8 cellular contexts compared by ENCODE assay signal in the genomic region with DNA sequence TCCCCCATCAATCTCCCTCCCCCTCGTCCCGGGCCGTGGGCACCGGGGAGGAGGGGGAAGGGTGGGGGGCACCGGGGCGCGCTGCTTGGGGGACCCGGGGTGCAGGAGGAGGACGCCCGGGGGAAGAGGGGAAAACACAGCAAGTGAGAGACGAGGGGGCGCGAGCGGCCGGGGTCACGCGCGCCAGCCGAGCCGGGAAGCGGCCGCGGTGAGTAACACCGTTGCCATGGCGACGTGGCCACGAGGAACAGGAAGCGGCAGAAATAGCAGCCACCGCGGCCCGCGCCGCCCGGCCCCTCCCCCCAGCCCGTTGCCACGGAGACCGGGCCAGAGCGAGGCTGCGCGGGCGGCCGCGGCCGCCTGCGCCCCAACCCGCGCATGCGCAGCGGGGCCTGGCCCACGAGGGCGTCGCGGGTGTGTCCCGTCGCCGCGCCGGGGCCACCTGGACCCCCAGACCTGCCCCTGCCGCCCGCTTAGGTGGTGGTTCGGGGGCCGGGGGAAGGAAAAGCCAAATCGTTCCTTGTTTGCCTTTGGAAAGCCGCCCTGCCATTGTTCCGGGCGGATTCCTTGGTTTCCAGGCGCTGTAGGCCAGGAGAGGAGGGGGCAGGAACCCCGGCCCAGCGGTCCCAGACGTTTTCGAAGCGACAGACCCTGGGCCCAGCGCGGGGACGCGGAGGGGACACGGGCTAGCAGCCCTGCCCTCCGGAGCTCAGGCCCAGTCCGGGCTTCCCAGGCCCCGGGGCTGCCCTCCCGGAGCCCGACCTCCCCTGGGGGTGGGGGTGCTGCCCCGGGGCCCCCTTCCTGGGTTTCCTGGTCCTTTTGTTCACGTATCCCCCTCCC.
DNase-seq lines count a peak whose midpoint lies in the region; ATAC-seq and TF ChIP-seq lines count a peak whose summit lies in the region.

No MANE protein-coding gene starts in this region.

- H3K4me1 Mint-ChIP-seq in activated CD4-positive, alpha-beta T cell treated with anti-CD3 and anti-CD28 coated beads, Interleukin-2, amount 10 ng/mL, durations not matched to agents 24 days and 14 days: peaks cover 19% of the 10 kb centered on the region

- H3K9me3 ChIP-seq in colonic mucosa: no peaks in the 10 kb centered on the region

- H3K4me3 ChIP-seq in BJ (ENCODE audit: low read depth, low read length): peak overlapping the region; percentile 35
- H3K4me3 ChIP-seq in colonic mucosa: peak overlapping the region; percentile 51

- H3K27ac ChIP-seq in colonic mucosa: peak overlapping the region; percentile 97

- H3K4me1 ChIP-seq in colonic mucosa: peaks cover 12% of the 10 kb centered on the region

- ATAC-seq in GM19328 (IDR thresholded peaks at IDR 0.05; ENCODE audit: unreplicated experiment) (peak; percentile 85), HG03469 (IDR thresholded peaks at IDR 0.05; ENCODE audit: unreplicated experiment) (peak; percentile 81), left colon (peak; percentile 90)

- no peaks in the 10 kb centered on the region for H3K27me3 Mint-ChIP-seq in activated CD4-positive, alpha-beta T cell treated with anti-CD3 and anti-CD28 coated beads, Interleukin-2, amount 10 ng/mL, durations not matched to agents 24 days and 14 days

- DNase-seq in BJ (ENCODE audit: low read depth): peak; percentile 74
- peak; percentile 58 to 96 for DNase-seq in NCI-H526 (lab: John Stamatoyannopoulos, UW)
- peak; percentile 99 for DNase-seq in activated CD4-positive, alpha-beta T cell treated with anti-CD3 and anti-CD28 coated beads, Interleukin-2, amount 10 ng/mL, durations not matched to agents 24 days and 14 days
- DNase-seq in colonic mucosa: peak; percentile 98
- DNase-seq in left colon: peak; percentile 99 to 100
- peak; percentile 98 to 100 (median 99) for DNase-seq in stimulated activated CD4-positive, alpha-beta T cell treated with anti-CD3 and anti-CD28 coated beads, Interleukin-1b, Interleukin-23, amount 100 ng/mL, for 24 hours (ENCODE audit: low read depth in 4 of 4, low spot score in 1 of 4)

- peaks cover 9% of the 10 kb centered on the region for H3K36me3 Mint-ChIP-seq in activated CD4-positive, alpha-beta T cell treated with anti-CD3 and anti-CD28 coated beads, Interleukin-2, amount 10 ng/mL, durations not matched to agents 24 days and 14 days (ENCODE audit: low read depth)

- peaks cover 12% of the 10 kb centered on the region for H3K9me3 Mint-ChIP-seq in activated CD4-positive, alpha-beta T cell treated with anti-CD3 and anti-CD28 coated beads, Interleukin-2, amount 10 ng/mL, durations not matched to agents 24 days and 14 days

- no peaks in the 10 kb centered on the region for H3K27me3 ChIP-seq in BJ (ENCODE audit: control insufficient read depth, insufficient read depth, low read length)
- no peaks in the 10 kb centered on the region for H3K27me3 ChIP-seq in colonic mucosa

- intact Hi-C loops in activated CD4-positive, alpha-beta T cell treated with anti-CD3 and anti-CD28 coated beads, Interleukin-2, amount 10 ng/mL, durations not matched to agents 24 days and 14 days (cut with micrococcal nuclease): loop anchor here (1.0 to 5.0 kb wide), 6 partner anchors 31 to 237 kb away; partner anchors contain the start of gene NTMT1
- intact Hi-C loops in colonic mucosa (cut with DNase I) (loop anchor here (5.0 kb wide), 1 partner anchor 69 kb away; no protein-coding TSS in a partner anchor), left colon (cut with DNase I, micrococcal nuclease) (loop anchor here in 1 of 2 donors (10.0 kb wide), 1 partner anchor 81 kb away; no protein-coding TSS in a partner anchor)

- peak overlapping the region; percentile 86 for H3K4me3 Mint-ChIP-seq in activated CD4-positive, alpha-beta T cell treated with anti-CD3 and anti-CD28 coated beads, Interleukin-2, amount 10 ng/mL, durations not matched to agents 24 days and 14 days

- CTCF ChIA-PET in BJ (lab: Yijun Ruan, JAX): interaction anchor here (1.3 kb wide), 1 partner anchor 23 kb away, joined by 3 read pairs; no protein-coding TSS in a partner anchor

- POLR2A ChIA-PET in BJ (lab: Charles Lee): interaction anchor here (0.9 kb wide), 1 partner anchor 75 kb away, joined by 5 read pairs; no protein-coding TSS in a partner anchor

- H3K27ac Mint-ChIP-seq in activated CD4-positive, alpha-beta T cell treated with anti-CD3 and anti-CD28 coated beads, Interleukin-2, amount 10 ng/mL, durations not matched to agents 24 days and 14 days: peak overlapping the region; percentile 98

- peak overlapping the region; percentile 81 to 99 for H3K9ac ChIP-seq in colonic mucosa (ENCODE audit: low read depth in 2 of 2, low read length in 2 of 2)

- TF ChIP-seq CTCF in BJ (IDR thresholded peaks at IDR 0.05; ENCODE audit: insufficient read depth, low read depth, low read length): no peak
- no peak for TF ChIP-seq CTCF in colonic mucosa (IDR thresholded peaks at IDR 0.05)

- H3K36me3 ChIP-seq in BJ (ENCODE audit: control insufficient read depth, insufficient read depth, low read length) (no peaks in the 10 kb centered on the region), colonic mucosa (no peaks in the 10 kb centered on the region)

Comparison
In these comparisons a context has a peak if more than half of its experiments do, and no peak if none do; other contexts are left out.
1. Peak in every context shown above with its lines: DNase-seq, ATAC-seq, H3K4me3 ChIP-seq and H3K27ac ChIP-seq.